1 cellular context compared by ENCODE assay signal in the genomic region with DNA sequence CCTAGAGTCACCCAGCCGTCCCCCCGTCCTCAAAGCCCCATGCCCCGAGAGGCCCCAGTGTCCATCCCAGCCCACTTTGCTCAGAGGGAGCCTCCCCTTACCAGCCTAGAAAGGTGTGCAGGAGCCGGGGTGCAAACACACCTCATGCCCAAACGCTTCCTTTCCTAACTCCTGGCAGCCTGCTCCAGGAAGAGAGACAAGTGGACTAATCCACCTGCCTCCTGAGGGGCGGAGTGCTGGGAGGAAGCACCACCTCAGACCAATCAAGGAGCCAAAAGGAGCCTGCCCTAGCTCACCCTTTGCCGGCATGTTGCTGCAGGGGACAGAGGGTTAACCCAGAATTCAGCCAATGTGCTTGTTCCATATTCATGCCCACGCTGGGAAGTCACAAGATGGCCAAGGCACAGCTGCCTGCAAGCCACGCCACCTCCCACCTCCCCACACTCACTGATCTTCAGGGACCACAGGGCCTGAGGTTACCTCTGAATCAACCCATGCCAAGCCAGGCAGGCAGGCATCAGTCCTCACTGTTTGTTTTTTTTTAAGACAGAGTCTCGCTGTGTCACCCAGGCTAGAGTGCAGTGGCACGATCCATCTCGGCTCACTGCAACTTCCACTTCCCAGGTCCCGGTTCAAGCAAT.
TF ChIP-seq lines count a peak whose summit lies in the region.

No MANE protein-coding gene starts in this region.

TF ChIP-seq in H1, 55 proteins besides CTCF, POLR2A, EP300 and RAD21:
- TF ChIP-seq NRF1 (IDR thresholded peaks at IDR 0.05; ENCODE audit: low read depth, low read length) = no peak
- no peak for TF ChIP-seq HDAC6 (IDR thresholded peaks at IDR 0.05; ENCODE audit: low read depth, low read length)
- TF ChIP-seq, protein P1, sequence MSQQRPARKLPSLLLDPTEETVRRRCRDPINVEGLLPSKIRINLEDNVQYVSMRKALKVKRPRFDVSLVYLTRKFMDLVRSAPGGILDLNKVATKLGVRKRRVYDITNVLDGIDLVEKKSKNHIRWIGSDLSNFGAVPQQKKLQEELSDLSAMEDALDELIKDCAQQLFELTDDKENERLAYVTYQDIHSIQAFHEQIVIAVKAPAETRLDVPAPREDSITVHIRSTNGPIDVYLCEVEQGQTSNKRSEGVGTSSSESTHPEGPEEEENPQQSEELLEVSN (IDR thresholded peaks at IDR 0.05) = no peak
- TF ChIP-seq BRCA1 (IDR thresholded peaks at IDR 0.05; ENCODE audit: low read depth, low read length) = no peak
- no peak for TF ChIP-seq GTF2F1 (IDR thresholded peaks at IDR 0.05; ENCODE audit: borderline replicate concordance, low read depth, low read length)
- TF ChIP-seq SP2 (IDR thresholded peaks at IDR 0.05; ENCODE audit: low read length) = no peak
- no peak for TF ChIP-seq GABPA (IDR thresholded peaks at IDR 0.05; ENCODE audit: borderline replicate concordance, insufficient read depth, low read length)
- TF ChIP-seq SP4 (IDR thresholded peaks at IDR 0.05; ENCODE audit: low read length) = no peak
- no peak for TF ChIP-seq CHD2 (IDR thresholded peaks at IDR 0.05; ENCODE audit: low read length)
- no peak for TF ChIP-seq TBP (IDR thresholded peaks at IDR 0.05; ENCODE audit: low read depth, low read length)
- no peak for TF ChIP-seq PHF8 (conservative IDR thresholded peaks at IDR 0.05; ENCODE audit: low read depth, low read length)
- TF ChIP-seq TEAD4 (IDR thresholded peaks at IDR 0.05; ENCODE audit: low read depth, low read length) = no peak
- no peak for TF ChIP-seq RFX5 (IDR thresholded peaks at IDR 0.05; ENCODE audit: borderline replicate concordance, low read depth, low read length)
- TF ChIP-seq TCF12 (IDR thresholded peaks at IDR 0.05; ENCODE audit: low read depth, low read length) = no peak
- TF ChIP-seq TAF7 (optimal IDR thresholded peaks at IDR 0.05; ENCODE audit: borderline replicate concordance, low read depth, low read length) = no peak
- TF ChIP-seq SIRT6 (IDR thresholded peaks at IDR 0.05; ENCODE audit: low read length) = no peak
- no peak for TF ChIP-seq POU5F1 (IDR thresholded peaks at IDR 0.05; ENCODE audit: low read depth, low read length)
- no peak for TF ChIP-seq KDM5A (IDR thresholded peaks at IDR 0.05; ENCODE audit: low read length)
- TF ChIP-seq CHD7 (IDR thresholded peaks at IDR 0.05; ENCODE audit: insufficient replicate concordance, low read length) = no peak
